13 cellular contexts compared by ENCODE assay signal in the genomic region with DNA sequence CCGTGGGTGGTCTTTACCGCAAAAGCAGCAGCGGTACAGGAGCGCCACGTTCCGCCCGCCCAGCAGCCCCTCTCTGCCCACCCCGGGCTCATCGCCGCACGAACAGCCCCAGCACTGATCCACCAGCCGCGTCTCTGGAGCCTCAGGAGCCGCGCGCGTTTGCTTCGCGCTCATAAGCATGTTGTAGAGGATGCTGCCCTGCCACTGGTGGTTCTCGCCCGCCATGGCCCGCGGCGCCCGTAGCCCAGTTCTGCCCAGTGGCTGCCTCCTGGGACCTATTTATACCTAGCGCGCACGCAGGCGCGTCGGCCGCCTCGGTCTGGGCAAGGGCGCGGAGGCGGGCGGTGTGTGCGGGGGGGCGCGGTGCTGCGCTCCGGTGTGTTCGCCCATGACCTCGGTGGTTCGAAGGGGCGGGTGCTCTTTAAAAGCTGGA. TPM values are rescaled to one million over a fixed set of nuclear protein-coding genes. Genes with fewer than 3 reads are reported as not detected.
DNase-seq lines count a peak whose midpoint lies in the region; ATAC-seq and TF ChIP-seq lines count a peak whose summit lies in the region.
"Had no signal": no experiment of that assay in that cellular context is flagged by ENCODE, and none has a peak within 500 bp of the region (broad histone marks: within the 10 kb centered on the region; RNA-seq: fewer than 3 reads in every experiment).

A gene with protein sequence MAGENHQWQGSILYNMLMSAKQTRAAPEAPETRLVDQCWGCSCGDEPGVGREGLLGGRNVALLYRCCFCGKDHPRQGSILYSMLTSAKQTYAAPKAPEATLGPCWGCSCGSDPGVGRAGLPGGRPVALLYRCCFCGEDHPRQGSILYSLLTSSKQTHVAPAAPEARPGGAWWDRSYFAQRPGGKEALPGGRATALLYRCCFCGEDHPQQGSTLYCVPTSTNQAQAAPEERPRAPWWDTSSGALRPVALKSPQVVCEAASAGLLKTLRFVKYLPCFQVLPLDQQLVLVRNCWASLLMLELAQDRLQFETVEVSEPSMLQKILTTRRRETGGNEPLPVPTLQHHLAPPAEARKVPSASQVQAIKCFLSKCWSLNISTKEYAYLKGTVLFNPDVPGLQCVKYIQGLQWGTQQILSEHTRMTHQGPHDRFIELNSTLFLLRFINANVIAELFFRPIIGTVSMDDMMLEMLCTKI (minus strand): TSS at position 252 of the 433 bp plus-strand sequence. CDS start 27 bp downstream, at position 225.

- WGBS in trophoblast cell (ENCODE audit: extremely low coverage, insufficient coverage, insufficient read length) = no CpG with 5 or more reads among the region's 46 CpGs

- no peak within 1 kb of the TSS for H4K91ac ChIP-seq in trophoblast cell (ENCODE audit: low read depth, low read length)

- H3K14ac ChIP-seq in trophoblast cell (ENCODE audit: low read length) = no peak within 1 kb of the TSS

- H3K9ac ChIP-seq in trophoblast cell (ENCODE audit: low read length) = no peak within 1 kb of the TSS

- H3K27me3 Mint-ChIP-seq in activated CD8-positive, alpha-beta T cell treated with anti-CD3 and anti-CD28 coated beads for 36 hours = peaks cover 17% of the 10 kb centered on the region

- no peak within 1 kb of the TSS for H3K18ac ChIP-seq in trophoblast cell (ENCODE audit: low read length)

- TF ChIP-seq CTCF in activated CD8-positive, alpha-beta T cell treated with anti-CD3 and anti-CD28 coated beads for 36 hours (IDR thresholded peaks at IDR 0.05) = no peak

- ATAC-seq in HG02642 (IDR thresholded peaks at IDR 0.05; ENCODE audit: poor library complexity, unreplicated experiment) (no peak), HG02759 (IDR thresholded peaks at IDR 0.05; ENCODE audit: unreplicated experiment) (no peak)
- ATAC-seq in activated CD8-positive, alpha-beta T cell treated with anti-CD3 and anti-CD28 coated beads for 36 hours = no peak
- ATAC-seq: Panc1 had no signal

- CTCF ChIA-PET in activated CD8-positive, alpha-beta T cell treated with anti-CD3 and anti-CD28 coated beads for 36 hours (lab: Charles Lee) = no interaction called here

- no peaks in the 10 kb centered on the region for H3K9me3 Mint-ChIP-seq in activated CD8-positive, alpha-beta T cell treated with anti-CD3 and anti-CD28 coated beads for 36 hours
- H3K9me3 Mint-ChIP-seq: IgD-negative memory B cell had no signal

- H2AFZ ChIP-seq in trophoblast cell (ENCODE audit: insufficient read depth, low read length, poor library complexity) = no peak within 1 kb of the TSS

- H3K4me3 Mint-ChIP-seq in activated CD8-positive, alpha-beta T cell treated with anti-CD3 and anti-CD28 coated beads for 36 hours = no peak within 1 kb of the TSS
- H3K4me3 Mint-ChIP-seq: IgD-negative memory B cell had no signal

- DNase-seq in DMS53 treated with DMSO at 0.1 percent for 48 hours (lab: John Stamatoyannopoulos, UW; ENCODE audit: unreplicated experiment) (peak; percentile 37), NCI-H345 (lab: John Stamatoyannopoulos, UW) (peak; percentile 77), fibroblast of gingiva (ENCODE audit: low read depth) (peak; percentile 1), trophoblast cell (no peak), globus pallidus (ENCODE audit: low spot score) (no peak)
- no peak for DNase-seq in activated CD8-positive, alpha-beta T cell treated with anti-CD3 and anti-CD28 coated beads for 36 hours
- DNase-seq: activated CD8-positive, alpha-beta memory T cell treated with anti-CD3 and anti-CD28 coated beads, Interleukin-2, amount 50 U/mL, for 4 hours; effector CD8-positive, alpha-beta T cell had no signal

- H3K79me2 ChIP-seq in trophoblast cell (ENCODE audit: control insufficient read depth, insufficient read depth, low read length, poor library complexity) = no peaks in the 10 kb centered on the region

- POLR2A ChIA-PET in activated CD8-positive, alpha-beta T cell treated with anti-CD3 and anti-CD28 coated beads for 36 hours (lab: Charles Lee) = no interaction called here

- intact Hi-C loops in activated CD8-positive, alpha-beta T cell treated with anti-CD3 and anti-CD28 coated beads for 36 hours (cut with micrococcal nuclease) = no loop called here

- H3K27ac Mint-ChIP-seq in activated CD8-positive, alpha-beta T cell treated with anti-CD3 and anti-CD28 coated beads for 36 hours = no peak within 1 kb of the TSS
- H3K27ac Mint-ChIP-seq: IgD-negative memory B cell had no signal

- H4K12ac ChIP-seq in trophoblast cell (ENCODE audit: low read depth, low read length) = peak within 1 kb of the TSS; percentile 43

- peaks cover 0 to 8% of the 10 kb centered on the region in 2 experiments for H3K4me1 ChIP-seq in trophoblast cell (ENCODE audit: control insufficient read depth in 1 of 2, insufficient read depth in 2 of 2, low read length in 2 of 2)

- no peak within 1 kb of the TSS for H2BK5ac ChIP-seq in trophoblast cell (ENCODE audit: low read depth, low read length, poor library complexity)

- H3K4me3 ChIP-seq in trophoblast cell (ENCODE audit: low read depth, low read length) = peak within 1 kb of the TSS; percentile 66

- H2AK5ac ChIP-seq in trophoblast cell (ENCODE audit: low read length) = no peak within 1 kb of the TSS

- no peak within 1 kb of the TSS for H4K8ac ChIP-seq in trophoblast cell (ENCODE audit: low read depth, low read length)

- H3K27ac ChIP-seq in trophoblast cell (ENCODE audit: low read depth, low read length) = no peak within 1 kb of the TSS
- H3K27ac ChIP-seq: neutrophil had no signal

- H3K27me3 ChIP-seq in trophoblast cell (ENCODE audit: insufficient read depth, low read length) = peaks cover 17% of the 10 kb centered on the region

- H3K36me3 ChIP-seq in trophoblast cell (ENCODE audit: control insufficient read depth in 1 of 2, insufficient read depth in 2 of 2, low read length in 2 of 2) = no peaks in the 10 kb centered on the region
- H3K36me3 ChIP-seq: neutrophil had no signal

- no peak within 1 kb of the TSS for H2BK120ac ChIP-seq in trophoblast cell (ENCODE audit: insufficient read depth, low read length, poor library complexity)

- H3K36me3 Mint-ChIP-seq in activated CD8-positive, alpha-beta T cell treated with anti-CD3 and anti-CD28 coated beads for 36 hours (ENCODE audit: low read depth) = no peaks in the 10 kb centered on the region
- H3K36me3 Mint-ChIP-seq: IgD-negative memory B cell had no signal

- H3K4me2 ChIP-seq in trophoblast cell (ENCODE audit: low read length) = peak within 1 kb of the TSS; percentile 91

- H3K23ac ChIP-seq in trophoblast cell (ENCODE audit: low read length) = no peak within 1 kb of the TSS

- H3K9me3 ChIP-seq in trophoblast cell (ENCODE audit: insufficient read depth, low read depth, low read length) = no peaks in the 10 kb centered on the region
- H3K9me3 ChIP-seq: neutrophil had no signal

- no peak within 1 kb of the TSS for H2BK12ac ChIP-seq in trophoblast cell (ENCODE audit: low read length)

- H3K4me1 Mint-ChIP-seq in activated CD8-positive, alpha-beta T cell treated with anti-CD3 and anti-CD28 coated beads for 36 hours (ENCODE audit: low read depth) = no peaks in the 10 kb centered on the region

- no peaks in the 10 kb centered on the region for H3K79me1 ChIP-seq in trophoblast cell (ENCODE audit: low read length)

- H3K4ac ChIP-seq in trophoblast cell (ENCODE audit: low read depth, low read length) = no peak within 1 kb of the TSS

RNA-seq across cellular contexts. Expression of the gene that starts here (rescaled TPM):
- polyA plus RNA-seq in trophoblast cell (2013) = 0.42 and 0.44 TPM in 2 replicates
- total RNA-seq in activated CD8-positive, alpha-beta T cell treated with anti-CD3 and anti-CD28 coated beads for 36 hours = not detected
- polyA plus RNA-seq: IgD-negative memory B cell had no signal

Comparison
In these comparisons a context has a peak if more than half of its experiments do, and no peak if none do; other contexts are left out.
1. DNase-seq: peak in DMS53 treated with DMSO at 0.1 percent for 48 hours (single experiment), NCI-H345 (single experiment) and fibroblast of gingiva (single experiment); none in trophoblast cell (0 of 2), activated CD8-positive, alpha-beta T cell treated with anti-CD3 and anti-CD28 coated beads for 36 hours (single experiment) and globus pallidus (single experiment).